ENCODE assay signal across 19 cellular contexts in genomic region chr11:93032580-93032979, GRCh38.
"Had no signal": no experiment of that assay in that cellular context is flagged by ENCODE, and none has a peak within 500 bp of the region (broad histone marks: within the 10 kb centered on the region; RNA-seq: fewer than 3 reads in every experiment).

No MANE protein-coding gene starts in this region.

- H3K36me3 ChIP-seq: lower lobe of right lung, sigmoid colon, spleen, thoracic aorta, upper lobe of left lung had no signal

- H3K4me1 ChIP-seq: lower lobe of right lung, parathyroid adenoma, sigmoid colon, spleen, upper lobe of left lung had no signal

- ATAC-seq: activated CD8-positive, alpha-beta T cell treated with anti-CD3 and anti-CD28 coated beads for 36 hours; activated naive CD8-positive, alpha-beta T cell treated with anti-CD3 and anti-CD28 coated beads, Interleukin-2, amount 50 U/mL, for 24 hours; activated T-cell treated with anti-CD3 and anti-CD28 coated beads, Interleukin-2, amount 50 U/mL, for 4 hours; lower lobe of right lung; natural killer cell treated with Interleukin-12 subunit alpha and Interleukin-12 subunit beta and Interleukin-15 and Interleukin-18, amount 100 ng/mL, for 72 hours; stimulated activated naive B cell treated with anti-CD40 and anti-IgM and Interleukin-4, amounts not matched to agents 10 μg/mL and 1 μg/mL and 100 μg/mL, for 72 hours had no signal

- H3K27ac ChIP-seq: lower lobe of right lung, parathyroid adenoma, sigmoid colon, spleen, thoracic aorta, upper lobe of left lung had no signal

- H3K4me3 ChIP-seq: lower lobe of right lung, sigmoid colon, spleen, thoracic aorta, upper lobe of left lung had no signal

- H3K79me2 ChIP-seq: parathyroid adenoma had no signal

- H3K9me3 ChIP-seq: lower lobe of right lung, sigmoid colon, thoracic aorta, upper lobe of left lung had no signal

- DNase-seq: activated CD4-positive, alpha-beta T cell treated with anti-CD3 and anti-CD28 coated beads for 4 hours; activated CD8-positive, alpha-beta T cell treated with anti-CD3 and anti-CD28 coated beads for 36 hours; activated effector memory CD4-positive, alpha-beta T cell treated with Interleukin-2 at 50 U/mL for 16 hours; activated naive CD4-positive, alpha-beta T cell treated with anti-CD3 and anti-CD28 coated beads, Interleukin-2, amount 10 ng/mL, durations not matched to agents 7 days and 5 days; activated naive CD8-positive, alpha-beta T cell treated with anti-CD3 and anti-CD28 coated beads, Interleukin-2, amount 50 U/mL, for 24 hours; activated T-cell treated with anti-CD3 and anti-CD28 coated beads, Interleukin-2, amount 50 U/mL, for 4 hours; anterior cingulate cortex; dermis blood vessel endothelial cell; effector memory CD4-positive, alpha-beta T cell; hippocampal formation; islet precursor cell; lower lobe of right lung; sigmoid colon; spleen; stimulated activated naive B cell treated with anti-CD40 and anti-IgM and Interleukin-4, amounts not matched to agents 10 μg/mL and 1 μg/mL and 100 μg/mL, for 72 hours; upper lobe of left lung had no signal

- H3K9ac ChIP-seq: parathyroid adenoma had no signal

- H3K27me3 ChIP-seq: sigmoid colon, spleen, upper lobe of left lung had no signal

- H2AFZ ChIP-seq: parathyroid adenoma had no signal
